ENCODE assay signal across 10 cellular contexts in genomic region chr4:184276346-184276745, GRCh38. TPM values are rescaled to one million over a fixed set of nuclear protein-coding genes. Genes with fewer than 3 reads are reported as not detected.
"Had no signal": no experiment of that assay in that cellular context is flagged by ENCODE, and none has a peak within 500 bp of the region (broad histone marks: within the 10 kb centered on the region; RNA-seq: fewer than 3 reads in every experiment).

No MANE protein-coding gene starts in this region.

RNA-seq across cellular contexts. Expression of gene ENPP6, which starts 58.7 kb away (rescaled TPM):
- total RNA-seq: left ventricle myocardium inferior, mesenteric fat pad, myocyte, progenitor cell of endocrine pancreas, pulmonary artery endothelial cell, right atrium auricular region, smooth muscle cell had no signal
- polyA plus RNA-seq: hepatocyte; naive thymus-derived CD4-positive, alpha-beta T cell; neural cell; smooth muscle cell had no signal
